ENCODE assay signal across 8 cellular contexts in genomic region chr2:172461591-172462392, GRCh38. TPM values are rescaled to one million over a fixed set of nuclear protein-coding genes. Genes with fewer than 3 reads are reported as not detected.
DNase-seq lines count a peak whose midpoint lies in the region; ATAC-seq and TF ChIP-seq lines count a peak whose summit lies in the region.

No MANE protein-coding gene starts in this region.

- TF ChIP-seq CTCF in GM23338 (conservative IDR thresholded peaks at IDR 0.05; ENCODE audit: low read depth in 2 of 2) (peak; percentile 83 to 96), dorsolateral prefrontal cortex (IDR thresholded peaks at IDR 0.05 in 54 of 56, conservative IDR thresholded peaks at IDR 0.05 in 2 of 56; ENCODE audit: low read depth in 1 of 56, partially characterized antibody in 56 of 56) (peak; percentile 41 to 91 (median 81)), mesothelial cell of epicardium (IDR thresholded peaks at IDR 0.05; ENCODE audit: unreplicated experiment) (peak; percentile 66)

- H3F3A ChIP-seq in GM23338 (replicated peaks; ENCODE audit: low read depth): no peaks in the 10 kb centered on the region

- DNase-seq in GM23338 (ENCODE audit: low spot score): peak; percentile 89
- peak; percentile 70 for DNase-seq in NCI-H345 (lab: John Stamatoyannopoulos, UW)
- DNase-seq in activated CD4-positive, alpha-beta T cell treated with anti-CD3 and anti-CD28 coated beads, Interleukin-2, amount 50 U/mL, for 1 hour: peak; percentile 79
- peak in 9 of 10 donors; percentile 32 to 67 (median 44) for DNase-seq in dorsolateral prefrontal cortex
- peak; percentile 45 to 81 for DNase-seq in mesothelial cell of epicardium (ENCODE audit: low spot score in 2 of 2, unreplicated experiment in 2 of 2)
- peak; percentile 58 for DNase-seq in stimulated activated CD8-positive, alpha-beta memory T cell treated with anti-CD3 and anti-CD28 coated beads, Interleukin-4, amount 100 ng/mL, for 24 hours (ENCODE audit: low read depth)
- DNase-seq in NCI-H226: no peak

- peaks cover 32 to 59% (median 48%) of the 10 kb centered on the region in 10 experiments for H3K4me1 ChIP-seq in BLaER1 treated with 17β-estradiol and CSF1 and Interleukin-3, amounts not matched to agents 10 nM and 100 nM
- peaks cover 43% of the 10 kb centered on the region for H3K4me1 ChIP-seq in GM23338 (ENCODE audit: insufficient read depth)

- H3K27ac Mint-ChIP-seq in GM23338 (no peak overlapping the region), mesothelial cell of epicardium (no peak overlapping the region)

- peak overlapping the region in 8 of 11 experiments; percentile 21 to 46 (median 42); a peak in 10 of 22 replicates for H3K27ac ChIP-seq in BLaER1 treated with 17β-estradiol and CSF1 and Interleukin-3, amounts not matched to agents 10 nM and 100 nM
- H3K27ac ChIP-seq in GM23338 (ENCODE audit: low read depth) (peak overlapping the region; percentile 47; the same call in 1 of the 2 replicates), dorsolateral prefrontal cortex (peak overlapping the region in 1 of 59 donors; percentile 14)

- no peaks in the 10 kb centered on the region for H3K9me3 Mint-ChIP-seq in GM23338
- no peaks in the 10 kb centered on the region for H3K9me3 Mint-ChIP-seq in mesothelial cell of epicardium

- H3K27me3 Mint-ChIP-seq in GM23338 (ENCODE audit: insufficient read depth, low read depth, poor library complexity) (peaks cover 16% of the 10 kb centered on the region), mesothelial cell of epicardium (ENCODE audit: low read depth) (peaks cover 20% of the 10 kb centered on the region)

- H2AFZ ChIP-seq in GM23338: no peak overlapping the region

- peaks cover 13% of the 10 kb centered on the region for H3K36me3 Mint-ChIP-seq in GM23338 (ENCODE audit: low read depth)
- H3K36me3 Mint-ChIP-seq in mesothelial cell of epicardium: no peaks in the 10 kb centered on the region

- H3K36me3 ChIP-seq in BLaER1 treated with 17β-estradiol and CSF1 and Interleukin-3, amounts not matched to agents 10 nM and 100 nM: no peaks in the 10 kb centered on the region
- no peaks in the 10 kb centered on the region for H3K36me3 ChIP-seq in GM23338 (ENCODE audit: insufficient read depth)

- H3K4me3 ChIP-seq in BLaER1 treated with 17β-estradiol and CSF1 and Interleukin-3, amounts not matched to agents 10 nM and 100 nM: no peak overlapping the region
- H3K4me3 ChIP-seq in GM23338 (no peak overlapping the region), dorsolateral prefrontal cortex (peak overlapping the region in 7 of 59 donors; percentile 2 to 32 (median 22))

- no peaks in the 10 kb centered on the region for H3K9me2 ChIP-seq in GM23338 (ENCODE audit: insufficient read depth)

- peaks cover 69% of the 10 kb centered on the region for H3K4me1 Mint-ChIP-seq in GM23338
- H3K4me1 Mint-ChIP-seq in mesothelial cell of epicardium: peaks cover 24% of the 10 kb centered on the region

- H3K4me2 ChIP-seq in BLaER1 treated with 17β-estradiol and CSF1 and Interleukin-3, amounts not matched to agents 10 nM and 100 nM: peak overlapping the region; percentile 31 to 72 (median 58)
- peak overlapping the region; percentile 35; the same call in 1 of the 2 replicates for H3K4me2 ChIP-seq in GM23338

- intact Hi-C loops in dorsolateral prefrontal cortex (cut with DNase I): loop anchor here (1.0 to 10.0 kb wide), 5 partner anchors 35 to 887 kb away; partner anchors contain the start of gene ITGA6 (in 1 of the 2)

- peaks cover 86% of the 10 kb centered on the region for H3K79me2 ChIP-seq in GM23338 (replicated peaks; ENCODE audit: insufficient read depth)

- peaks cover 0 to 3% (median 0%) of the 10 kb centered on the region in 11 experiments; a peak in 3 of 22 replicates for H4K20me1 ChIP-seq in BLaER1 treated with 17β-estradiol and CSF1 and Interleukin-3, amounts not matched to agents 10 nM and 100 nM
- no peaks in the 10 kb centered on the region; the same call in 1 of the 2 replicates for H4K20me1 ChIP-seq in GM23338 (replicated peaks; ENCODE audit: insufficient read depth)

- H3K9ac ChIP-seq in BLaER1 treated with 17β-estradiol and CSF1 and Interleukin-3, amounts not matched to agents 10 nM and 100 nM: peak overlapping the region in 2 of 11 experiments; percentile 0 to 3; a peak in 1 of 22 replicates

- no peaks in the 10 kb centered on the region for H3K27me3 ChIP-seq in BLaER1 treated with 17β-estradiol and CSF1 and Interleukin-3, amounts not matched to agents 10 nM and 100 nM
- H3K27me3 ChIP-seq in GM23338 (ENCODE audit: insufficient read depth): no peaks in the 10 kb centered on the region
- peaks cover 0 to 8% (median 0%) of the 10 kb centered on the region in 45 donors for H3K27me3 ChIP-seq in dorsolateral prefrontal cortex

- H3K4me3 Mint-ChIP-seq in GM23338 (no peak overlapping the region), mesothelial cell of epicardium (no peak overlapping the region)

- peak; percentile 93 for ATAC-seq in GM23338

- H3K9me3 ChIP-seq in BLaER1 treated with 17β-estradiol and CSF1 and Interleukin-3, amounts not matched to agents 10 nM and 100 nM (replicated peaks in 1 of 11): no peaks in the 10 kb centered on the region

TF ChIP-seq in GM23338, 12 proteins besides CTCF, POLR2A, EP300 and RAD21:
- TF ChIP-seq JUNB (IDR thresholded peaks at IDR 0.05; ENCODE audit: unreplicated experiment): no peak
- TF ChIP-seq ZNF462 (CRISPR knock-in tag; IDR thresholded peaks at IDR 0.05): 0 out of 2 replicates have a peak, but pooled peaks have one; percentile 42

RNA-seq across cellular contexts. Expression of gene ITGA6, which starts 34.4 kb away (rescaled TPM):
- total RNA-seq in GM23338 (2014; rRNA removed; shearing (Covaris generic)): 124 and 129 TPM in 2 replicates
- 28.6 and 32.9 TPM in 2 replicates for polyA plus RNA-seq in GM23338 (2016; fragmentation: Nextera tagmentation; extraction: Ambion mirVana)
- total RNA-seq in dorsolateral prefrontal cortex: 10 to 100 TPM; 15.5 to 84.3 (median 30.7) TPM
- 32.3 to 40.5 TPM (median 33.3 TPM) in 3 replicates for total RNA-seq in mesothelial cell of epicardium
